In the genomic region with DNA sequence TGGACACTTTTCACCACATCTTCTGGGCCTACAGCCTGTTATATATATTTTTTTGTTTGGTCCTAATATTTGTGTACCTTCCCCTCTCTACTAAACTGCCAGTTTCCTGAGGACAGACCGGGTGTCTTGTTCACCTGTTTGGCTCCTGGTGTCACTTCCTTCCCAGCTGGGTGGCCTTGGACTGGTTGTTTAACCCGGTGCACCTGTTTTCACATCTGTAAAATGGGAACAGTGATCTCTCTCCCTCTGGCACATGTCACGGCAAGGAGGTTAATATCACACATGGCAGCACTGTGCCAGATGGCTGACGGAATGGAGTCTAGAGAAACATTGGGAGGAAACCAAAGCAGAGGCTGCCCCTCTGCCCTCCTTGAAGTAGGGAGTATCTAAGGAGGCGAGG, we compare ENCODE assay signal across 1 cellular context.
TF ChIP-seq lines count a peak whose summit lies in the region.

No MANE protein-coding gene starts in this region.

TF ChIP-seq in IMR-90, 13 proteins besides CTCF, POLR2A, EP300 and RAD21:
- TF ChIP-seq BHLHE40 (IDR thresholded peaks at IDR 0.05; ENCODE audit: low read depth, low read length): no peak
- TF ChIP-seq, protein P1, sequence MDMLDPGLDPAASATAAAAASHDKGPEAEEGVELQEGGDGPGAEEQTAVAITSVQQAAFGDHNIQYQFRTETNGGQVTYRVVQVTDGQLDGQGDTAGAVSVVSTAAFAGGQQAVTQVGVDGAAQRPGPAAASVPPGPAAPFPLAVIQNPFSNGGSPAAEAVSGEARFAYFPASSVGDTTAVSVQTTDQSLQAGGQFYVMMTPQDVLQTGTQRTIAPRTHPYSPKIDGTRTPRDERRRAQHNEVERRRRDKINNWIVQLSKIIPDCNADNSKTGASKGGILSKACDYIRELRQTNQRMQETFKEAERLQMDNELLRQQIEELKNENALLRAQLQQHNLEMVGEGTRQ (IDR thresholded peaks at IDR 0.05; ENCODE audit: low read depth, low read length): no peak
- TF ChIP-seq MAFK (IDR thresholded peaks at IDR 0.05; ENCODE audit: low read depth, low read length): no peak
- TF ChIP-seq CEBPB (IDR thresholded peaks at IDR 0.05; ENCODE audit: low read depth, low read length): no peak
- TF ChIP-seq CHD1 (IDR thresholded peaks at IDR 0.05; ENCODE audit: low read depth, low read length): no peak
- TF ChIP-seq, protein P2, sequence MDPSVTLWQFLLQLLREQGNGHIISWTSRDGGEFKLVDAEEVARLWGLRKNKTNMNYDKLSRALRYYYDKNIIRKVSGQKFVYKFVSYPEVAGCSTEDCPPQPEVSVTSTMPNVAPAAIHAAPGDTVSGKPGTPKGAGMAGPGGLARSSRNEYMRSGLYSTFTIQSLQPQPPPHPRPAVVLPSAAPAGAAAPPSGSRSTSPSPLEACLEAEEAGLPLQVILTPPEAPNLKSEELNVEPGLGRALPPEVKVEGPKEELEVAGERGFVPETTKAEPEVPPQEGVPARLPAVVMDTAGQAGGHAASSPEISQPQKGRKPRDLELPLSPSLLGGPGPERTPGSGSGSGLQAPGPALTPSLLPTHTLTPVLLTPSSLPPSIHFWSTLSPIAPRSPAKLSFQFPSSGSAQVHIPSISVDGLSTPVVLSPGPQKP (IDR thresholded peaks at IDR 0.05; ENCODE audit: borderline replicate concordance, low read depth, low read length): no peak
- no peak for TF ChIP-seq RFX5 (IDR thresholded peaks at IDR 0.05; ENCODE audit: low read depth, low read length)
- TF ChIP-seq RCOR1 (IDR thresholded peaks at IDR 0.05; ENCODE audit: insufficient replicate concordance, low read length): no peak
- no peak for TF ChIP-seq NFE2L2 (IDR thresholded peaks at IDR 0.05; ENCODE audit: low read depth, low read length)
- no peak for TF ChIP-seq MXI1 (IDR thresholded peaks at IDR 0.05; ENCODE audit: borderline replicate concordance, low read depth, low read length)
